Comparison of ENCODE assay signal across 1 cellular context in genomic region chr1:3032970-3033794, GRCh38.
TF ChIP-seq lines count a peak whose summit lies in the region.

No MANE protein-coding gene starts in this region.

TF ChIP-seq in HepG2, 621 proteins besides CTCF, POLR2A, EP300 and RAD21:
- TF ChIP-seq, protein P1, sequence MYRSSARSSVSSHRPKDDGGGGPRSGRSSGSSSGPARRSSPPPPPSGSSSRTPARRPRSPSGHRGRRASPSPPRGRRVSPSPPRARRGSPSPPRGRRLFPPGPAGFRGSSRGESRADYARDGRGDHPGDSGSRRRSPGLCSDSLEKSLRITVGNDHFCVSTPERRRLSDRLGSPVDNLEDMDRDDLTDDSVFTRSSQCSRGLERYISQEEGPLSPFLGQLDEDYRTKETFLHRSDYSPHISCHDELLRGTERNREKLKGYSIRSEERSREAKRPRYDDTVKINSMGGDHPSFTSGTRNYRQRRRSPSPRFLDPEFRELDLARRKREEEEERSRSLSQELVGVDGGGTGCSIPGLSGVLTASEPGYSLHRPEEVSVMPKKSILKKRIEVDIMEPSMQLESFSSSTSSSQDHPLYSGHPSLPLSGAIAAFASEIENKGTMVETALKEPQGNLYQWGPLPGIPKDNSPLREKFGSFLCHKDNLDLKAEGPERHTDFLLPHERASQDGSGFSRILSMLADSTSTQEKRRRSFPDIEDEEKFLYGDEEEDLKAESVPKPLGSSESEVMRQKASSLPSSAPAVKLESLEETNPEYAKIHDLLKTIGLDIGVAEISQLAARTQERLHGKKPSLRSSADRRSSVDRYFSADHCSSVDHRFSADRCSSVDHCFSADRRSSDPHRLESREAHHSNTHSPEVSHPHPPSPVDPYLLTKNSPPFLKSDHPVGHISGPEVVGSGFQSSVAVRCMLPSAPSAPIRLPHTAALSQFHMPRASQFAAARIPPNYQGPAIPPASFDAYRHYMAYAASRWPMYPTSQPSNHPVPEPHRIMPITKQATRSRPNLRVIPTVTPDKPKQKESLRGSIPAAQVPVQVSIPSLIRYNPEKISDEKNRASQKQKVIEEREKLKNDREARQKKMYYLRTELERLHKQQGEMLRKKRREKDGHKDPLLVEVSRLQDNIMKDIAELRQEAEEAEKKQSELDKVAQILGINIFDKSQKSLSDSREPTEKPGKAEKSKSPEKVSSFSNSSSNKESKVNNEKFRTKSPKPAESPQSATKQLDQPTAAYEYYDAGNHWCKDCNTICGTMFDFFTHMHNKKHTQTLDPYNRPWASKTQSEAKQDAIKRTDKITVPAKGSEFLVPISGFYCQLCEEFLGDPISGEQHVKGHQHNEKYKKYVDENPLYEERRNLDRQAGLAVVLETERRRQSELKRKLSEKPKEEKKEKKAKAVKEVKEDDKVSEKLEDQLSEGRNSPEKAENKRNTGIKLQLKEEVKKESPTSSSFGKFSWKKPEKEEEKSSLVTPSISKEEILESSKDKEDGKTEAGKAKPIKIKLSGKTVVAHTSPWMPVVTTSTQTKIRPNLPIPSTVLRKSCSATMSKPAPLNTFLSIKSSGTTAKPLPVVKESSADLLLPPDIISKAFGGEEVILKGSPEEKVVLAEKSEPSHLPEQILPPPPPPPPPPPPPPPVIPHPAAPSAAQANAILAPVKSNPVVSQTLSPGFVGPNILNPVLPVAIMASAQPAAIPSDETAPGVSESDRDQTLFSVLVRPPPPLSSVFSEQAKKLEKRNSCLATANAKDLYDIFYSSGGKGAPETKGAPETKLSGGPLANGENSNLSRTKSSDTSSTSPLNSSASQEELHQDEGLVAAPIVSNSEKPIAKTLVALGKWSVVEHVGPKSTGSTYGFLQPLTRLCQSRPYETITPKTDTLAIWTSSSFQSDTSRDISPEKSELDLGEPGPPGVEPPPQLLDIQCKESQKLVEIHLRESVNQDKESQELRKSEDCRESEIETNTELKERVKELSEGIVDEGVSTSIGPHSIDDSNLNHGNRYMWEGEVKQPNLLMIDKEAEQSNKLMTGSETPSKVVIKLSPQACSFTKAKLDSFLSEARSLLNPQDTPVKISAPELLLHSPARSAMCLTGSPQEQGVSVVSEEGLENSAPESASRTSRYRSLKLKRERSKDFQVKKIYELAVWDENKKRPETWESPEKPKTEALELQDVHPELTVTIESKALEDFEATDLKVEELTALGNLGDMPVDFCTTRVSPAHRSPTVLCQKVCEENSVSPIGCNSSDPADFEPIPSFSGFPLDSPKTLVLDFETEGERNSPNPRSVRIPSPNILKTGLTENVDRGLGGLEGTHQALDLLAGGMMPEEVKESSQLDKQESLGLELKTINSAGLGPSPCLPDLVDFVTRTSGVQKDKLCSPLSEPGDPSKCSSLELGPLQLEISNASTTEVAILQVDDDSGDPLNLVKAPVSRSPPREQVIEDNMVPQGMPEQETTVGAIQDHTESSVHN (CRISPR knock-in tag; IDR thresholded peaks at IDR 0.05): no peak
- TF ChIP-seq TAF15 (IDR thresholded peaks at IDR 0.05; ENCODE audit: low read depth, low read length, poor library complexity, severe bottlenecking): no peak
- no peak for TF ChIP-seq DNMT3B (CRISPR knock-in tag; conservative IDR thresholded peaks at IDR 0.05)
- TF ChIP-seq ELF4 (CRISPR knock-in tag; IDR thresholded peaks at IDR 0.05; ENCODE audit: borderline replicate concordance): no peak
- TF ChIP-seq ZNF720 (CRISPR knock-in tag; IDR thresholded peaks at IDR 0.05): no peak
- no peak for TF ChIP-seq MAFK (conservative IDR thresholded peaks at IDR 0.05 in 1 of 2, IDR thresholded peaks at IDR 0.05 in 1 of 2; ENCODE audit: low read length in 2 of 2)
- TF ChIP-seq, protein P2, sequence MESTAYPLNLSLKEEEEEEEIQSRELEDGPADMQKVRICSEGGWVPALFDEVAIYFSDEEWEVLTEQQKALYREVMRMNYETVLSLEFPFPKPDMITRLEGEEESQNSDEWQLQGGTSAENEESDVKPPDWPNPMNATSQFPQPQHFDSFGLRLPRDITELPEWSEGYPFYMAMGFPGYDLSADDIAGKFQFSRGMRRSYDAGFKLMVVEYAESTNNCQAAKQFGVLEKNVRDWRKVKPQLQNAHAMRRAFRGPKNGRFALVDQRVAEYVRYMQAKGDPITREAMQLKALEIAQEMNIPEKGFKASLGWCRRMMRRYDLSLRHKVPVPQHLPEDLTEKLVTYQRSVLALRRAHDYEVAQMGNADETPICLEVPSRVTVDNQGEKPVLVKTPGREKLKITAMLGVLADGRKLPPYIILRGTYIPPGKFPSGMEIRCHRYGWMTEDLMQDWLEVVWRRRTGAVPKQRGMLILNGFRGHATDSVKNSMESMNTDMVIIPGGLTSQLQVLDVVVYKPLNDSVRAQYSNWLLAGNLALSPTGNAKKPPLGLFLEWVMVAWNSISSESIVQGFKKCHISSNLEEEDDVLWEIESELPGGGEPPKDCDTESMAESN (CRISPR knock-in tag; conservative IDR thresholded peaks at IDR 0.05): no peak
- no peak for TF ChIP-seq MIER2 (CRISPR knock-in tag; IDR thresholded peaks at IDR 0.05)
- no peak for TF ChIP-seq ZNF20 (CRISPR knock-in tag; IDR thresholded peaks at IDR 0.05)
- TF ChIP-seq ZFX (CRISPR knock-in tag; IDR thresholded peaks at IDR 0.05; ENCODE audit: low read depth): no peak
- TF ChIP-seq SP1 (IDR thresholded peaks at IDR 0.05): no peak
- no peak for TF ChIP-seq SP1 (CRISPR knock-in tag; IDR thresholded peaks at IDR 0.05)
- TF ChIP-seq ARNT2 (CRISPR knock-in tag; IDR thresholded peaks at IDR 0.05; ENCODE audit: low read depth): no peak
- no peak for TF ChIP-seq ZNF124 (CRISPR knock-in tag; IDR thresholded peaks at IDR 0.05)
- TF ChIP-seq NR2F1 (CRISPR knock-in tag; IDR thresholded peaks at IDR 0.05): no peak
- no peak for TF ChIP-seq ZNF574 (CRISPR knock-in tag; IDR thresholded peaks at IDR 0.05)
- TF ChIP-seq JUND (CRISPR knock-in tag; IDR thresholded peaks at IDR 0.05): no peak
- TF ChIP-seq AHR (CRISPR knock-in tag; IDR thresholded peaks at IDR 0.05): no peak
- TF ChIP-seq SYNCRIP (IDR thresholded peaks at IDR 0.05; ENCODE audit: insufficient read depth, low read depth, low read length): no peak
- TF ChIP-seq RFX3 (CRISPR knock-in tag; IDR thresholded peaks at IDR 0.05): no peak
- TF ChIP-seq GFI1 (CRISPR knock-in tag; IDR thresholded peaks at IDR 0.05; ENCODE audit: borderline replicate concordance): no peak
